1 cellular context compared by ENCODE assay signal in genomic region chr17:68512247-68512966, GRCh38.
TF ChIP-seq lines count a peak whose summit lies in the region.

PRKAR1A (plus strand) TSS chr17:68512430; CDS start chr17:68515400, 2,970 bp downstream.

TF ChIP-seq in WTC11, 78 proteins besides CTCF, POLR2A, EP300 and RAD21 (continued from another document):
- no peak for TF ChIP-seq ZNF532 (CRISPR knock-in tag; IDR thresholded peaks at IDR 0.05; ENCODE audit: borderline replicate concordance)
- TF ChIP-seq, protein P1, sequence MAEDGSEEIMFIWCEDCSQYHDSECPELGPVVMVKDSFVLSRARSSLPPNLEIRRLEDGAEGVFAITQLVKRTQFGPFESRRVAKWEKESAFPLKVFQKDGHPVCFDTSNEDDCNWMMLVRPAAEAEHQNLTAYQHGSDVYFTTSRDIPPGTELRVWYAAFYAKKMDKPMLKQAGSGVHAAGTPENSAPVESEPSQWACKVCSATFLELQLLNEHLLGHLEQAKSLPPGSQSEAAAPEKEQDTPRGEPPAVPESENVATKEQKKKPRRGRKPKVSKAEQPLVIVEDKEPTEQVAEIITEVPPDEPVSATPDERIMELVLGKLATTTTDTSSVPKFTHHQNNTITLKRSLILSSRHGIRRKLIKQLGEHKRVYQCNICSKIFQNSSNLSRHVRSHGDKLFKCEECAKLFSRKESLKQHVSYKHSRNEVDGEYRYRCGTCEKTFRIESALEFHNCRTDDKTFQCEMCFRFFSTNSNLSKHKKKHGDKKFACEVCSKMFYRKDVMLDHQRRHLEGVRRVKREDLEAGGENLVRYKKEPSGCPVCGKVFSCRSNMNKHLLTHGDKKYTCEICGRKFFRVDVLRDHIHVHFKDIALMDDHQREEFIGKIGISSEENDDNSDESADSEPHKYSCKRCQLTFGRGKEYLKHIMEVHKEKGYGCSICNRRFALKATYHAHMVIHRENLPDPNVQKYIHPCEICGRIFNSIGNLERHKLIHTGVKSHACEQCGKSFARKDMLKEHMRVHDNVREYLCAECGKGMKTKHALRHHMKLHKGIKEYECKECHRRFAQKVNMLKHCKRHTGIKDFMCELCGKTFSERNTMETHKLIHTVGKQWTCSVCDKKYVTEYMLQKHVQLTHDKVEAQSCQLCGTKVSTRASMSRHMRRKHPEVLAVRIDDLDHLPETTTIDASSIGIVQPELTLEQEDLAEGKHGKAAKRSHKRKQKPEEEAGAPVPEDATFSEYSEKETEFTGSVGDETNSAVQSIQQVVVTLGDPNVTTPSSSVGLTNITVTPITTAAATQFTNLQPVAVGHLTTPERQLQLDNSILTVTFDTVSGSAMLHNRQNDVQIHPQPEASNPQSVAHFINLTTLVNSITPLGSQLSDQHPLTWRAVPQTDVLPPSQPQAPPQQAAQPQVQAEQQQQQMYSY (CRISPR knock-in tag; IDR thresholded peaks at IDR 0.05) = 0 out of 2 replicates have a peak, but pooled peaks have one; percentile 26
- TF ChIP-seq RORB (CRISPR knock-in tag; IDR thresholded peaks at IDR 0.05) = no peak
- TF ChIP-seq NR3C1 (CRISPR knock-in tag; conservative IDR thresholded peaks at IDR 0.05; ENCODE audit: low read depth) = no peak
- TF ChIP-seq ZNF416 (CRISPR knock-in tag; IDR thresholded peaks at IDR 0.05) = no peak
